25 cellular contexts compared by ENCODE assay signal in the genomic region with DNA sequence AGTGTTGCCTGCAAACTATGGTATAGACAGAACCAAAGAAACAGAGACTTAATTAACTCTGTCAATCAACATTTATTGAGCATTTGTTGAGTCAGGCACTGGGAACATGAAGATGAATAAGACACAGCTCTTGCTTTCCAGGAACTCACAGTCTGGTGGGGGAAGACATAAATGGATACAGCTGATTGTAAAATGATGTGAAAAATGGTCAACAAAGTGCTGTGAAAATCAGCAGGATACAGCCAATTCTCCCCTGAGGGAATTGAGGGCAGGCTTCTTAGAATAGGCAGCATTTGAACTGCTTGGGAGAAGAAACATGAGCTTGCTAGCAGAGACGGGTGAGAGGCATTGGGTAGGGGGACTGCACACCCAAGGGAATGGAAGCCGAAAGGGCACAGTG. TPM values are rescaled to one million over a fixed set of nuclear protein-coding genes. Genes with fewer than 3 reads are reported as not detected.
DNase-seq lines count a peak whose midpoint lies in the region; ATAC-seq and TF ChIP-seq lines count a peak whose summit lies in the region.
"Had no signal": no experiment of that assay in that cellular context is flagged by ENCODE, and none has a peak within 500 bp of the region (broad histone marks: within the 10 kb centered on the region; RNA-seq: fewer than 3 reads in every experiment).

No MANE protein-coding gene starts in this region.

- H3K36me3 ChIP-seq in ascending aorta: no peaks in the 10 kb centered on the region

- no peak for ATAC-seq in stimulated activated memory B cell treated with anti-CD40 and anti-IgM and Interleukin-4, amounts not matched to agents 10 μg/mL and 1 μg/mL and 100 μg/mL, for 72 hours
- ATAC-seq in HG02642 (IDR thresholded peaks at IDR 0.05; ENCODE audit: poor library complexity, unreplicated experiment): no peak
- ATAC-seq in HG03571 (IDR thresholded peaks at IDR 0.05; ENCODE audit: unreplicated experiment): no peak
- ATAC-seq: GM12878, HCT116, HepG2 had no signal

- no peak overlapping the region for H3K27ac ChIP-seq in ascending aorta

- H3K4me1 Mint-ChIP-seq in stimulated activated memory B cell treated with anti-CD40 and anti-IgM and Interleukin-4, amounts not matched to agents 10 μg/mL and 1 μg/mL and 100 μg/mL, for 72 hours: peaks cover 4% of the 10 kb centered on the region

- no peaks in the 10 kb centered on the region for H3K4me1 ChIP-seq in ascending aorta
- H3K4me1 ChIP-seq: Caco-2 had no signal

- no peaks in the 10 kb centered on the region for H3K27me3 Mint-ChIP-seq in stimulated activated memory B cell treated with anti-CD40 and anti-IgM and Interleukin-4, amounts not matched to agents 10 μg/mL and 1 μg/mL and 100 μg/mL, for 72 hours

- no peak for TF ChIP-seq CTCF in ascending aorta (IDR thresholded peaks at IDR 0.05)

- intact Hi-C loops in ascending aorta (cut with DNase I): no loop called here

- DNase-seq in GM04503 (ENCODE audit: low read depth) (peak; percentile 21), NCI-H460 (ENCODE audit: extremely low read depth, low read depth) (peak; percentile 26), fibroblast of peridontal ligament (ENCODE audit: extremely low read depth) (peak; percentile 52), ascending aorta (ENCODE audit: low spot score in 2 of 2) (no peak), NCI-H1092 (lab: John Stamatoyannopoulos, UW) (no peak)
- DNase-seq: ACHN; Caco-2; CD4-positive, alpha-beta T cell; GF-D8; GOT3; KBM-7; NCI-H1105; NCI-H2081; NCI-H2171 treated with DMSO at 0.1 percent for 48 hours; NCI-H446 treated with DMSO at 0.1 percent for 48 hours; NCI-H774; OCI-M1; Right ventricle myocardium superior; SW 1271 had no signal

- H3K9me3 Mint-ChIP-seq in stimulated activated memory B cell treated with anti-CD40 and anti-IgM and Interleukin-4, amounts not matched to agents 10 μg/mL and 1 μg/mL and 100 μg/mL, for 72 hours: no peaks in the 10 kb centered on the region
- H3K9me3 Mint-ChIP-seq: CD4-positive, alpha-beta T cell had no signal

- no peaks in the 10 kb centered on the region for H3K36me3 Mint-ChIP-seq in stimulated activated memory B cell treated with anti-CD40 and anti-IgM and Interleukin-4, amounts not matched to agents 10 μg/mL and 1 μg/mL and 100 μg/mL, for 72 hours

- no peak overlapping the region for H3K4me3 Mint-ChIP-seq in stimulated activated memory B cell treated with anti-CD40 and anti-IgM and Interleukin-4, amounts not matched to agents 10 μg/mL and 1 μg/mL and 100 μg/mL, for 72 hours
- H3K4me3 Mint-ChIP-seq: CD4-positive, alpha-beta T cell had no signal

- peak overlapping the region; percentile 14 for H3K27ac Mint-ChIP-seq in stimulated activated memory B cell treated with anti-CD40 and anti-IgM and Interleukin-4, amounts not matched to agents 10 μg/mL and 1 μg/mL and 100 μg/mL, for 72 hours
- H3K27ac Mint-ChIP-seq: CD4-positive, alpha-beta T cell had no signal

- no peak overlapping the region for H3K4me3 ChIP-seq in ascending aorta
- H3K4me3 ChIP-seq: GM12878 had no signal

- H3K9me3 ChIP-seq in ascending aorta: no peaks in the 10 kb centered on the region
- H3K9me3 ChIP-seq: Caco-2 had no signal

- no peaks in the 10 kb centered on the region for H3K27me3 ChIP-seq in ascending aorta

RNA-seq across cellular contexts. Expression of gene MFSD1, which starts 41.1 kb away (rescaled TPM):
- 28.6 and 30.9 TPM in 2 replicates for total RNA-seq in NCI-H460 (2014; rRNA removed; shearing (Covaris generic))
- polyA plus RNA-seq in NCI-H460 (2014; cell fraction: nucleus; rRNA removed): 38.5 and 42.1 TPM in 2 replicates
- total RNA-seq in ascending aorta: 35.9 TPM

Comparison
In these comparisons a context has a peak if more than half of its experiments do, and no peak if none do; other contexts are left out.
1. DNase-seq: peak in GM04503 (single experiment), NCI-H460 (single experiment) and fibroblast of peridontal ligament (single experiment); none in ascending aorta (0 of 2) and NCI-H1092 (single experiment).